Comparison of ENCODE assay signal across 1 cellular context in the genomic region with DNA sequence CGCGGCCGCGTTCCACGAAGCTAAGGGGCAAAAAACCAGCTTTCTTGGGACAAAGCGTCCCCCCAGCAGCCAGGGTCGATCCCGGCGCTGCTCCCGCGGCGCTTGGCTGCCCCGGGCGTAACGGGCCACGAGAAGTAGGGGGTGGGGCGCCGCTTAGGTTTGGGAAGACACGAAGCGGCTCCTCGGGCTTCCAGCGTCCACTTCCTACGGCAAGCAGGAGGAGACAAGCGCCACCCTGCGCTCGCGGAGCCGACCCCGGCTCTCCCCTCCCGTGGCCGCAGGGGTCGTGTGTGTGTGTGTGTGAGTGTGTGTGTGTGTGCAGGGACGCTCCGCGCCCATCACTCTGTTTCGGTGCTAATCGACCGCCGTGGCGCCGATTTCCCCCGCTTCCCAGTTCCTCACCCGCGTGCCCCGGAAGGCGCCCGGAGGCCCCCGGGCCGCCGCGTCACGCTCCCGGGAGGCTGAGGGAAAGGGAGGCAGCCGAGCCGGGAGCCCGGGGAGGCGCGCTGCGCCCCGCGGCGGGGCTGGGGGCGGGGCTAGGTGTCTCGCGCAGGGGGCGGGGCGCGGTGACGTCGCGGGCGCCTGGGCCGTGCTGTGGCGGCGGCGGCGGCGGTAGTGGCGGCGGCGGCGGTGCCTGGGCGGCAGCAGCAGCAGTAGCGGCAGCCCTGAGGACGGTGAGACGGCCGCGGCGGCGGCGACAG.
TF ChIP-seq lines count a peak whose summit lies in the region.

A gene (plus strand): TSS at position 575 of the 701 bp plus-strand sequence. CDS start 36,681 bp downstream, outside the sequence.

TF ChIP-seq in WTC11, 78 proteins besides CTCF, POLR2A, EP300 and RAD21 (continued from another document):
- TF ChIP-seq, protein P1, sequence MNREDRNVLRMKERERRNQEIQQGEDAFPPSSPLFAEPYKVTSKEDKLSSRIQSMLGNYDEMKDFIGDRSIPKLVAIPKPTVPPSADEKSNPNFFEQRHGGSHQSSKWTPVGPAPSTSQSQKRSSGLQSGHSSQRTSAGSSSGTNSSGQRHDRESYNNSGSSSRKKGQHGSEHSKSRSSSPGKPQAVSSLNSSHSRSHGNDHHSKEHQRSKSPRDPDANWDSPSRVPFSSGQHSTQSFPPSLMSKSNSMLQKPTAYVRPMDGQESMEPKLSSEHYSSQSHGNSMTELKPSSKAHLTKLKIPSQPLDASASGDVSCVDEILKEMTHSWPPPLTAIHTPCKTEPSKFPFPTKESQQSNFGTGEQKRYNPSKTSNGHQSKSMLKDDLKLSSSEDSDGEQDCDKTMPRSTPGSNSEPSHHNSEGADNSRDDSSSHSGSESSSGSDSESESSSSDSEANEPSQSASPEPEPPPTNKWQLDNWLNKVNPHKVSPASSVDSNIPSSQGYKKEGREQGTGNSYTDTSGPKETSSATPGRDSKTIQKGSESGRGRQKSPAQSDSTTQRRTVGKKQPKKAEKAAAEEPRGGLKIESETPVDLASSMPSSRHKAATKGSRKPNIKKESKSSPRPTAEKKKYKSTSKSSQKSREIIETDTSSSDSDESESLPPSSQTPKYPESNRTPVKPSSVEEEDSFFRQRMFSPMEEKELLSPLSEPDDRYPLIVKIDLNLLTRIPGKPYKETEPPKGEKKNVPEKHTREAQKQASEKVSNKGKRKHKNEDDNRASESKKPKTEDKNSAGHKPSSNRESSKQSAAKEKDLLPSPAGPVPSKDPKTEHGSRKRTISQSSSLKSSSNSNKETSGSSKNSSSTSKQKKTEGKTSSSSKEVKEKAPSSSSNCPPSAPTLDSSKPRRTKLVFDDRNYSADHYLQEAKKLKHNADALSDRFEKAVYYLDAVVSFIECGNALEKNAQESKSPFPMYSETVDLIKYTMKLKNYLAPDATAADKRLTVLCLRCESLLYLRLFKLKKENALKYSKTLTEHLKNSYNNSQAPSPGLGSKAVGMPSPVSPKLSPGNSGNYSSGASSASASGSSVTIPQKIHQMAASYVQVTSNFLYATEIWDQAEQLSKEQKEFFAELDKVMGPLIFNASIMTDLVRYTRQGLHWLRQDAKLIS (CRISPR knock-in tag; IDR thresholded peaks at IDR 0.05; ENCODE audit: borderline replicate concordance) = 0 out of 2 replicates have a peak, but pooled peaks have one; percentile 49
- TF ChIP-seq, protein P2, sequence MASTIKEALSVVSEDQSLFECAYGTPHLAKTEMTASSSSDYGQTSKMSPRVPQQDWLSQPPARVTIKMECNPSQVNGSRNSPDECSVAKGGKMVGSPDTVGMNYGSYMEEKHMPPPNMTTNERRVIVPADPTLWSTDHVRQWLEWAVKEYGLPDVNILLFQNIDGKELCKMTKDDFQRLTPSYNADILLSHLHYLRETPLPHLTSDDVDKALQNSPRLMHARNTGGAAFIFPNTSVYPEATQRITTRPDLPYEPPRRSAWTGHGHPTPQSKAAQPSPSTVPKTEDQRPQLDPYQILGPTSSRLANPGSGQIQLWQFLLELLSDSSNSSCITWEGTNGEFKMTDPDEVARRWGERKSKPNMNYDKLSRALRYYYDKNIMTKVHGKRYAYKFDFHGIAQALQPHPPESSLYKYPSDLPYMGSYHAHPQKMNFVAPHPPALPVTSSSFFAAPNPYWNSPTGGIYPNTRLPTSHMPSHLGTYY (CRISPR knock-in tag; IDR thresholded peaks at IDR 0.05) = no peak
- TF ChIP-seq, protein P3, sequence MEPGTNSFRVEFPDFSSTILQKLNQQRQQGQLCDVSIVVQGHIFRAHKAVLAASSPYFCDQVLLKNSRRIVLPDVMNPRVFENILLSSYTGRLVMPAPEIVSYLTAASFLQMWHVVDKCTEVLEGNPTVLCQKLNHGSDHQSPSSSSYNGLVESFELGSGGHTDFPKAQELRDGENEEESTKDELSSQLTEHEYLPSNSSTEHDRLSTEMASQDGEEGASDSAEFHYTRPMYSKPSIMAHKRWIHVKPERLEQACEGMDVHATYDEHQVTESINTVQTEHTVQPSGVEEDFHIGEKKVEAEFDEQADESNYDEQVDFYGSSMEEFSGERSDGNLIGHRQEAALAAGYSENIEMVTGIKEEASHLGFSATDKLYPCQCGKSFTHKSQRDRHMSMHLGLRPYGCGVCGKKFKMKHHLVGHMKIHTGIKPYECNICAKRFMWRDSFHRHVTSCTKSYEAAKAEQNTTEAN (CRISPR knock-in tag; IDR thresholded peaks at IDR 0.05) = peak; percentile 79; the same call in 1 of the 2 replicates
- TF ChIP-seq ETV6 (CRISPR knock-in tag; IDR thresholded peaks at IDR 0.05) (peak; percentile 62; the same call in 1 of the 2 replicates), SP1 (CRISPR knock-in tag; conservative IDR thresholded peaks at IDR 0.05) (peak; percentile 73; the same call in 1 of the 2 replicates), FOXP1 (CRISPR knock-in tag; IDR thresholded peaks at IDR 0.05; ENCODE audit: borderline replicate concordance) (peak; percentile 90), GABPB1 (CRISPR knock-in tag; IDR thresholded peaks at IDR 0.05) (0 out of 2 replicates have a peak, but pooled peaks have one; percentile 9), CREM (CRISPR knock-in tag; IDR thresholded peaks at IDR 0.05) (peak; percentile 61; the same call in 1 of the 2 replicates), FOXJ3 (CRISPR knock-in tag; IDR thresholded peaks at IDR 0.05; ENCODE audit: borderline replicate concordance) (no peak), ATF1 (CRISPR knock-in tag; IDR thresholded peaks at IDR 0.05) (0 out of 2 replicates have a peak, but pooled peaks have one; percentile 9), NR1H2 (CRISPR knock-in tag; IDR thresholded peaks at IDR 0.05) (no peak), ZNF317 (CRISPR knock-in tag; IDR thresholded peaks at IDR 0.05; ENCODE audit: borderline replicate concordance, low read depth) (no peak)
- TF ChIP-seq, protein P4, sequence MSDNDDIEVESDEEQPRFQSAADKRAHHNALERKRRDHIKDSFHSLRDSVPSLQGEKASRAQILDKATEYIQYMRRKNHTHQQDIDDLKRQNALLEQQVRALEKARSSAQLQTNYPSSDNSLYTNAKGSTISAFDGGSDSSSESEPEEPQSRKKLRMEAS (CRISPR knock-in tag; IDR thresholded peaks at IDR 0.05) = peak; percentile 32; the same call in 1 of the 2 replicates
- TF ChIP-seq, protein P5, sequence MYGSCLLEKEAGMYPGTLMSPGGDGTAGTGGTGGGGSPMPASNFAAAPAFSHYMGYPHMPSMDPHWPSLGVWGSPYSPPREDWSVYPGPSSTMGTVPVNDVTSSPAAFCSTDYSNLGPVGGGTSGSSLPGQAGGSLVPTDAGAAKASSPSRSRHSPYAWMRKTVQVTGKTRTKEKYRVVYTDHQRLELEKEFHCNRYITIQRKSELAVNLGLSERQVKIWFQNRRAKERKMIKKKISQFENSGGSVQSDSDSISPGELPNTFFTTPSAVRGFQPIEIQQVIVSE (CRISPR knock-in tag; IDR thresholded peaks at IDR 0.05; ENCODE audit: borderline replicate concordance) = no peak
- TF ChIP-seq, protein P6, sequence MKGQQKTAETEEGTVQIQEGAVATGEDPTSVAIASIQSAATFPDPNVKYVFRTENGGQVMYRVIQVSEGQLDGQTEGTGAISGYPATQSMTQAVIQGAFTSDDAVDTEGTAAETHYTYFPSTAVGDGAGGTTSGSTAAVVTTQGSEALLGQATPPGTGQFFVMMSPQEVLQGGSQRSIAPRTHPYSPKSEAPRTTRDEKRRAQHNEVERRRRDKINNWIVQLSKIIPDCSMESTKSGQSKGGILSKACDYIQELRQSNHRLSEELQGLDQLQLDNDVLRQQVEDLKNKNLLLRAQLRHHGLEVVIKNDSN (CRISPR knock-in tag; IDR thresholded peaks at IDR 0.05) = no peak
- TF ChIP-seq, protein P7, sequence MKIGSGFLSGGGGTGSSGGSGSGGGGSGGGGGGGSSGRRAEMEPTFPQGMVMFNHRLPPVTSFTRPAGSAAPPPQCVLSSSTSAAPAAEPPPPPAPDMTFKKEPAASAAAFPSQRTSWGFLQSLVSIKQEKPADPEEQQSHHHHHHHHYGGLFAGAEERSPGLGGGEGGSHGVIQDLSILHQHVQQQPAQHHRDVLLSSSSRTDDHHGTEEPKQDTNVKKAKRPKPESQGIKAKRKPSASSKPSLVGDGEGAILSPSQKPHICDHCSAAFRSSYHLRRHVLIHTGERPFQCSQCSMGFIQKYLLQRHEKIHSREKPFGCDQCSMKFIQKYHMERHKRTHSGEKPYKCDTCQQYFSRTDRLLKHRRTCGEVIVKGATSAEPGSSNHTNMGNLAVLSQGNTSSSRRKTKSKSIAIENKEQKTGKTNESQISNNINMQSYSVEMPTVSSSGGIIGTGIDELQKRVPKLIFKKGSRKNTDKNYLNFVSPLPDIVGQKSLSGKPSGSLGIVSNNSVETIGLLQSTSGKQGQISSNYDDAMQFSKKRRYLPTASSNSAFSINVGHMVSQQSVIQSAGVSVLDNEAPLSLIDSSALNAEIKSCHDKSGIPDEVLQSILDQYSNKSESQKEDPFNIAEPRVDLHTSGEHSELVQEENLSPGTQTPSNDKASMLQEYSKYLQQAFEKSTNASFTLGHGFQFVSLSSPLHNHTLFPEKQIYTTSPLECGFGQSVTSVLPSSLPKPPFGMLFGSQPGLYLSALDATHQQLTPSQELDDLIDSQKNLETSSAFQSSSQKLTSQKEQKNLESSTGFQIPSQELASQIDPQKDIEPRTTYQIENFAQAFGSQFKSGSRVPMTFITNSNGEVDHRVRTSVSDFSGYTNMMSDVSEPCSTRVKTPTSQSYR (CRISPR knock-in tag; IDR thresholded peaks at IDR 0.05) = peak; percentile 71
- TF ChIP-seq, protein P8, sequence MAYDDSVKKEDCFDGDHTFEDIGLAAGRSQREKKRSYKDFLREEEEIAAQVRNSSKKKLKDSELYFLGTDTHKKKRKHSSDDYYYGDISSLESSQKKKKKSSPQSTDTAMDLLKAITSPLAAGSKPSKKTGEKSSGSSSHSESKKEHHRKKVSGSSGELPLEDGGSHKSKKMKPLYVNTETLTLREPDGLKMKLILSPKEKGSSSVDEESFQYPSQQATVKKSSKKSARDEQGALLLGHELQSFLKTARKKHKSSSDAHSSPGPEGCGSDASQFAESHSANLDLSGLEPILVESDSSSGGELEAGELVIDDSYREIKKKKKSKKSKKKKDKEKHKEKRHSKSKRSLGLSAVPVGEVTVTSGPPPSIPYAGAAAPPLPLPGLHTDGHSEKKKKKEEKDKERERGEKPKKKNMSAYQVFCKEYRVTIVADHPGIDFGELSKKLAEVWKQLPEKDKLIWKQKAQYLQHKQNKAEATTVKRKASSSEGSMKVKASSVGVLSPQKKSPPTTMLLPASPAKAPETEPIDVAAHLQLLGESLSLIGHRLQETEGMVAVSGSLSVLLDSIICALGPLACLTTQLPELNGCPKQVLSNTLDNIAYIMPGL (CRISPR knock-in tag; IDR thresholded peaks at IDR 0.05) = peak; percentile 92; the same call in 1 of the 2 replicates
